ENCODE assay signal across 9 cellular contexts in genomic region chr21:35924714-35925301, GRCh38.
DNase-seq lines count a peak whose midpoint lies in the region; ATAC-seq and TF ChIP-seq lines count a peak whose summit lies in the region.
"Had no signal": no experiment of that assay in that cellular context is flagged by ENCODE, and none has a peak within 500 bp of the region (broad histone marks: within the 10 kb centered on the region; RNA-seq: fewer than 3 reads in every experiment).

No MANE protein-coding gene starts in this region.

- no peaks in the 10 kb centered on the region for H3K79me2 ChIP-seq in hepatocyte

- 67% methylated on average over 6 of the region's 6 CpGs for WGBS in hepatocyte (ENCODE audit: low lambda C conversion rate, missing lambda C conversion rate)

- TF ChIP-seq CTCF in hepatocyte (IDR thresholded peaks at IDR 0.05; ENCODE audit: poor library complexity): no peak

- H3K9me3 ChIP-seq in hepatocyte (ENCODE audit: low read depth): no peaks in the 10 kb centered on the region

- no peaks in the 10 kb centered on the region for H3K9me2 ChIP-seq in hepatocyte (replicated peaks; ENCODE audit: insufficient read depth)

- H3K27ac ChIP-seq in hepatocyte: peak overlapping the region; percentile 51

- no peaks in the 10 kb centered on the region for H3K27me3 ChIP-seq in hepatocyte

- no peak overlapping the region for H3K4me2 ChIP-seq in hepatocyte

- no peak for ATAC-seq in HG02759 (IDR thresholded peaks at IDR 0.05; ENCODE audit: unreplicated experiment)

- peaks cover 11% of the 10 kb centered on the region for H3K4me1 ChIP-seq in hepatocyte (ENCODE audit: insufficient read depth)

- H3K36me3 ChIP-seq in hepatocyte (replicated peaks; ENCODE audit: insufficient read depth, low read depth): no peaks in the 10 kb centered on the region

- H3K4me3 ChIP-seq in hepatocyte: no peak overlapping the region

- no peaks in the 10 kb centered on the region for H4K20me1 ChIP-seq in hepatocyte (ENCODE audit: insufficient read depth, poor library complexity, severe bottlenecking)

- peak; percentile 96 for DNase-seq in A172 (ENCODE audit: low spot score)
- DNase-seq in H4 (ENCODE audit: low spot score): peak; percentile 87
- peak; percentile 12 for DNase-seq in activated naive CD4-positive, alpha-beta T cell treated with anti-CD3 and anti-CD28 coated beads, Interleukin-2, amount 50 U/mL, for 16 hours
- DNase-seq in hepatocyte (ENCODE audit: low spot score): no peak
- no peak for DNase-seq in NCI-H82 (lab: John Stamatoyannopoulos, UW)
- no peak for DNase-seq in NK-92 treated with Interleukin-12 subunit alpha and Interleukin-12 subunit beta, amount 100 ng/mL, for 24 hours (lab: John Stamatoyannopoulos, UW)
- no peak for DNase-seq in NCI-H1694 (lab: John Stamatoyannopoulos, UW)
- DNase-seq: GDM1 had no signal

- no peak overlapping the region for H2AFZ ChIP-seq in hepatocyte

Comparison
In these comparisons a context has a peak if more than half of its experiments do, and no peak if none do; other contexts are left out.
1. DNase-seq: peak in A172 (single experiment), H4 (single experiment) and activated naive CD4-positive, alpha-beta T cell treated with anti-CD3 and anti-CD28 coated beads, Interleukin-2, amount 50 U/mL, for 16 hours (single experiment); none in hepatocyte (single experiment), NCI-H82 (single experiment), NK-92 treated with Interleukin-12 subunit alpha and Interleukin-12 subunit beta, amount 100 ng/mL, for 24 hours (single experiment) and NCI-H1694 (single experiment).